Comparison of ENCODE assay signal across 16 cellular contexts in the genomic region with DNA sequence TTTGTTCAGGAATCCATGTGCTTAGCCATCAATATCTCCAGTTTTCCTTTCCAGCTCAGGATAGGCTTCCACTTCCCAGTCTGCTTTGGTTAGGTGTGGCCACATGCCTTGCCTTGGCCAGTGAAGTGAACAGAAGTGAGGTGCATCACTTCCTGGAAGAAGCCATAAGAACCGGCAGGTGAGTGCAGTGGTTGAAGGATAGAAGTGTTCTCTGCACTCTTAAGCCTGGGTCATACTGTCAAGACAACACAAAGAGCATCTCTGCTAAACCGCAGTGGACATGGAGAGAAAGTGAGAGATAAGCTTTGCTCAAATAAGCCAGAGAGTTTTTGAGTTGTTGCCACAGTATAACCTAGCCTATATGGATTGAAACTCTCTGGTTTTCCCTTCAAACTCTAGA. TPM values are rescaled to one million over a fixed set of nuclear protein-coding genes. Genes with fewer than 3 reads are reported as not detected.
A peak's percentile ranks its signal among the peaks of the same experiment; 100 is the strongest.
DNase-seq lines count a peak whose midpoint lies in the region; FAIRE-seq and TF ChIP-seq lines count a peak whose summit lies in the region.
"Had no signal": no experiment of that assay in that cellular context is flagged by ENCODE, and none has a peak within 500 bp of the region (broad histone marks: within the 10 kb centered on the region; RNA-seq: fewer than 3 reads in every experiment).

No MANE protein-coding gene starts in this region.

- no peak for TF ChIP-seq CTCF in CD14-positive monocyte (IDR thresholded peaks at IDR 0.05)
- TF ChIP-seq CTCF in VCaP (conservative IDR thresholded peaks at IDR 0.05) = no peak
- TF ChIP-seq CTCF in left ventricle myocardium inferior (IDR thresholded peaks at IDR 0.05; ENCODE audit: borderline replicate concordance) = no peak

- no peaks in the 10 kb centered on the region for H3K27me3 Mint-ChIP-seq in CD14-positive monocyte (ENCODE audit: low read depth in 3 of 3)
- H3K27me3 Mint-ChIP-seq in CD8-positive, alpha-beta memory T cell = no peaks in the 10 kb centered on the region

- no peaks in the 10 kb centered on the region for H3K36me3 ChIP-seq in CD8-positive, alpha-beta memory T cell (ENCODE audit: insufficient read depth, low read length)
- H3K36me3 ChIP-seq in left ventricle myocardium inferior = no peaks in the 10 kb centered on the region
- H3K36me3 ChIP-seq: heart left ventricle, spleen, WERI-Rb-1 had no signal

- DNase-seq in CD14-positive monocyte (ENCODE audit: low spot score) = no peak
- DNase-seq in CD8-positive, alpha-beta memory T cell = no peak
- DNase-seq in anterior cingulate cortex (lab: John Stamatoyannopoulos, UW) = no peak
- no peak for DNase-seq in left ventricle myocardium inferior
- no peak for DNase-seq in head of caudate nucleus
- DNase-seq: activated CD8-positive, alpha-beta memory T cell treated with anti-CD3 and anti-CD28 coated beads, Interleukin-2, amount 50 U/mL, for 48 hours; C1 segment of cervical spinal cord; heart left ventricle; KG1; mucosa of descending colon; NCI-H1436; NCI-H446; spleen; WERI-Rb-1 had no signal

- no peak overlapping the region for H3K4me3 Mint-ChIP-seq in CD14-positive monocyte
- peak overlapping the region in 6 of 7 donors; percentile 10 to 68 (median 56) for H3K4me3 Mint-ChIP-seq in CD8-positive, alpha-beta memory T cell

- POLR2A ChIA-PET in CD8-positive, alpha-beta memory T cell (lab: Charles Lee) = no interaction called here

- FAIRE-seq in islet of Langerhans (lab: Jason Lieb, UNC) = peak; percentile 38

- no peaks in the 10 kb centered on the region for H3K27me3 ChIP-seq in CD8-positive, alpha-beta memory T cell (ENCODE audit: insufficient read depth, low read length, poor library complexity, severe bottlenecking)
- no peaks in the 10 kb centered on the region for H3K27me3 ChIP-seq in left ventricle myocardium inferior (ENCODE audit: low read depth)
- H3K27me3 ChIP-seq: heart left ventricle, spleen had no signal

- peaks cover 17 to 32% of the 10 kb centered on the region in 2 donors for H3K36me3 Mint-ChIP-seq in CD14-positive monocyte
- peaks cover 0 to 27% (median 10%) of the 10 kb centered on the region in 3 donors for H3K36me3 Mint-ChIP-seq in CD8-positive, alpha-beta memory T cell

- intact Hi-C loops in CD14-positive monocyte (cut with micrococcal nuclease) (no loop called here), left ventricle myocardium inferior (cut with micrococcal nuclease) (no loop called here), head of caudate nucleus (cut with DNase I) (no loop called here)

- peaks cover 0 to 2% (median 0%) of the 10 kb centered on the region in 7 donors for H3K9me3 Mint-ChIP-seq in CD14-positive monocyte
- H3K9me3 Mint-ChIP-seq in CD8-positive, alpha-beta memory T cell = no peaks in the 10 kb centered on the region

- H3K9me3 ChIP-seq in CD8-positive, alpha-beta memory T cell (ENCODE audit: low read length) = no peaks in the 10 kb centered on the region
- no peaks in the 10 kb centered on the region for H3K9me3 ChIP-seq in left ventricle myocardium inferior (replicated peaks)
- H3K9me3 ChIP-seq: heart left ventricle, mucosa of descending colon, spleen had no signal

- H3K4me1 Mint-ChIP-seq in CD14-positive monocyte = peaks cover 46% of the 10 kb centered on the region
- peaks cover 47 to 54% (median 50%) of the 10 kb centered on the region in 3 donors for H3K4me1 Mint-ChIP-seq in CD8-positive, alpha-beta memory T cell

- H3K4me3 ChIP-seq in CD8-positive, alpha-beta memory T cell (ENCODE audit: low read length) = no peak overlapping the region
- H3K4me3 ChIP-seq in left ventricle myocardium inferior = no peak overlapping the region
- H3K4me3 ChIP-seq: heart left ventricle, mucosa of descending colon had no signal

- no peak overlapping the region for H3K27ac ChIP-seq in CD8-positive, alpha-beta memory T cell (ENCODE audit: low read depth, low read length)
- H3K27ac ChIP-seq in VCaP (peak overlapping the region; percentile 95), left ventricle myocardium inferior (replicated peaks) (no peak overlapping the region)
- H3K27ac ChIP-seq: WERI-Rb-1 had no signal

- peak overlapping the region in 6 of 7 donors; percentile 61 to 95 (median 92) for H3K27ac Mint-ChIP-seq in CD14-positive monocyte
- H3K27ac Mint-ChIP-seq in CD8-positive, alpha-beta memory T cell = peak overlapping the region; percentile 10 to 87 (median 78)

- CTCF ChIA-PET in CD8-positive, alpha-beta memory T cell (lab: Charles Lee) = no interaction called here

- peaks cover 79% of the 10 kb centered on the region for H3K4me1 ChIP-seq in CD8-positive, alpha-beta memory T cell (ENCODE audit: insufficient read depth, low read length)
- peaks cover 18% of the 10 kb centered on the region for H3K4me1 ChIP-seq in left ventricle myocardium inferior

RNA-seq across cellular contexts. Expression of a gene that starts 11.4 kb away (rescaled TPM):
- polyA plus RNA-seq in CD14-positive monocyte = 100 to 1,000 TPM; 146 to 151 TPM
- 100 to 1,000 TPM; 106 to 112 TPM for total RNA-seq in CD8-positive, alpha-beta memory T cell
- polyA plus RNA-seq in CD8-positive, alpha-beta memory T cell = 218 TPM
- total RNA-seq in left ventricle myocardium inferior = 6.7 TPM

Comparison
In these comparisons a context has a peak if more than half of its experiments do, and no peak if none do; other contexts are left out.
1. H3K4me3 Mint-ChIP-seq: peak in CD8-positive, alpha-beta memory T cell (6 of 7); none in CD14-positive monocyte (0 of 2).
2. RNA of a gene that starts 11.4 kb away (total RNA-seq): 106 to 112 TPM in CD8-positive, alpha-beta memory T cell; 6.7 TPM in left ventricle myocardium inferior (single experiment); every median in the first group is over 10 times any median in the second.